ENCODE assay signal across 23 cellular contexts in the genomic region with DNA sequence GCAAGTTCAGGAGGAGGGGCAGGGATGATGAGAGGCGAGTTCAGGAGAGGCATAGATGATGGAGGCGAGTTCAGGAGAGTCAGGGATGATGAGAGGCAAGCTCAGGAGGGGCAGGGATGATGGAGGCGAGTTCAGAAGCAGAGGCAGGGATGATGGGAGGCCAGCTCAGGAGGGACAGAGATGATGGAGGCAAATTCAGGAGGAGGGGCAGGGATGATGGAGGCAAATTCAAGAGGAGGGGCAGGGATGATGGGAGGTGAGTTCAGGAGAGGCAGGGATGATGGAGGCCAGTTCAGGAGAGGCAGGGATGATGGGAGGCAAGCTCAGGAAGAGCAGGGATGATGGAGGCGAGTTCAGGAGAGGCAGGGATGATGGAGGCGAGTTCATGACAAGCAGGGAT.
"Had no signal": no experiment of that assay in that cellular context is flagged by ENCODE, and none has a peak within 500 bp of the region (broad histone marks: within the 10 kb centered on the region; RNA-seq: fewer than 3 reads in every experiment).

No MANE protein-coding gene starts in this region.

- H3K9me3 ChIP-seq: esophagus squamous epithelium, gastrocnemius medialis, left lung, lower lobe of right lung had no signal

- FAIRE-seq: colon, endothelial cell of umbilical vein, islet of Langerhans, keratinocyte had no signal

- H3K4me1 Mint-ChIP-seq: mesothelial cell of epicardium had no signal

- H3K4me3 Mint-ChIP-seq: mesothelial cell of epicardium had no signal

- H3K36me3 Mint-ChIP-seq: mesothelial cell of epicardium had no signal

- H3K9me3 Mint-ChIP-seq: mesothelial cell of epicardium had no signal

- H3K4me3 ChIP-seq: coronary artery, dorsolateral prefrontal cortex, esophagus squamous epithelium, gastrocnemius medialis, heart right ventricle, left lung, lower lobe of right lung had no signal

- DNase-seq: dermis blood vessel endothelial cell; dorsolateral prefrontal cortex; effector CD4-positive, alpha-beta T cell; effector memory CD4-positive, alpha-beta T cell; esophagus squamous epithelium; foreskin fibroblast; foreskin melanocyte; gastrocnemius medialis; glutamatergic neuron; head of caudate nucleus; heart right ventricle; hippocampal formation; left cardiac atrium; left lung; left ventricle myocardium superior; lower lobe of right lung; mesenchymal stem cell had no signal

- H3K27ac ChIP-seq: coronary artery, dorsolateral prefrontal cortex, esophagus squamous epithelium, gastrocnemius medialis, heart right ventricle, left lung, lower lobe of right lung had no signal

- H3K36me3 ChIP-seq: esophagus squamous epithelium, gastrocnemius medialis, heart right ventricle, left lung, lower lobe of right lung had no signal

- H3K27ac Mint-ChIP-seq: mesothelial cell of epicardium had no signal

- H3K4me1 ChIP-seq: esophagus squamous epithelium, gastrocnemius medialis, heart right ventricle, left lung, lower lobe of right lung had no signal

- H3K27me3 ChIP-seq: gastrocnemius medialis had no signal
